ENCODE assay signal across 1 cellular context in the genomic region with DNA sequence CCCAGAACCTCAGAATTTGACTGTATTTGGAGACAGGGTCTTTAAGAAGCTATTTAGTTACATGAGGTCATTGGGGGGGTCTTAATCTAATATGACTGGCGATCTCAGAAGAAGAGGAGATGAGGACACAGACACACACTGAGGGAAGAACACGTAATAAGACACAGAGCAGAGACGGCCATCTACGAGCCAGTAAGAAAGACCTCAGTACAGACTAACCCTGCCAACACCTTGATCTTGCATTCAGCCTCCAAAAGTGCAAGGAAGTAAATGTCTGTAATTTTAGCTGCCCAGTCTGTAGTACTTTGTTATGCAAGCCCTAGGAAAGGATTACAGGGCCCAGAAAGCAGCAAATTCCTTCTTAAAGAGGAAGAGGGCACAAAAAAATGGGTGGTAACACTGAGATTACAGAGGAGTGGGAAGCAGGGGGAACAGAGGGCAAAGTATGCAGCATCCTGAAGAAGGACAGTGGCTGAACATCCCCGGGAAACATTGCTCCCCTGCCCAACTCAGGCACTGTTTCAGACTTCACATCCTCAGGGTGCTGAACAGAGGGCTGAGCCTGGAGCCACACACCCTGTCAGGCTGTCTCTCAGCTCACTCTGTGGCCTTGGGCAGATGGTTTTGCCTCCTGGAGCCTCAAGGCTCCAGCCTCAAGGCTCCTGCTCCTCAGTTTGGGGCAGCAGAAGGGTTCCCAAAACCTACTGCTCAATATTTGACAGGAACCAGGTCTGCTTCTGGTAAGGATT.
TF ChIP-seq lines count a peak whose summit lies in the region.

No MANE protein-coding gene starts in this region.

TF ChIP-seq in H1, 55 proteins besides CTCF, POLR2A, EP300 and RAD21:
- no peak for TF ChIP-seq RXRA (IDR thresholded peaks at IDR 0.05; ENCODE audit: insufficient read depth, low read depth, low read length)
- TF ChIP-seq POLR2AphosphoS5 (IDR thresholded peaks at IDR 0.05; ENCODE audit: low read depth, low read length) = no peak
- no peak for TF ChIP-seq EZH2 (IDR thresholded peaks at IDR 0.05; ENCODE audit: low read depth, low read length, severe bottlenecking)
- no peak for TF ChIP-seq TBP (IDR thresholded peaks at IDR 0.05; ENCODE audit: low read depth, low read length)
- no peak for TF ChIP-seq JUN (IDR thresholded peaks at IDR 0.05; ENCODE audit: low read depth, low read length)
